10 cellular contexts compared by ENCODE assay signal in the genomic region with DNA sequence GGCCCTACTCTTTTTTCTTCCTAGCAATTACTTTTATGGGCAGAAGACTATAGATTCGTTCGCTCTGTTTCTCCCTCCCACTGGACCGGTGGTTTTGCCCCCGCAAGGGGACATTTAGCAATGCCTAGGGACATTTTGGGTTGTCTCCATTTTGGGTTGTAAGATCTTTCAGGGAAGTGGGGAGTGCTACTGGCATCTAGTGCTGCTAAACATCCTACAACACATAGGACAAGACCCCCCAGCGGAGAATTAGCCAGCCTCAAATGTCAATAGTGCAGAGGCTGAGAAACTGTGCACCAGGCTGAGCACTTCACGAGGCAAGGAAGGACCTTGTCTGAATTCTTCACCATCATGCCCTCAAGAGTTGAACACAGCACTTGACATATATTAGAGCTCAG. TPM values are rescaled to one million over a fixed set of nuclear protein-coding genes. Genes with fewer than 3 reads are reported as not detected.
DNase-seq lines count a peak whose midpoint lies in the region; ATAC-seq, FAIRE-seq and TF ChIP-seq lines count a peak whose summit lies in the region.
"Had no signal": no experiment of that assay in that cellular context is flagged by ENCODE, and none has a peak within 500 bp of the region (broad histone marks: within the 10 kb centered on the region; RNA-seq: fewer than 3 reads in every experiment).

No MANE protein-coding gene starts in this region.

- H3K9ac ChIP-seq in HUES6 (ENCODE audit: low read length) = peak overlapping the region; percentile 95
- H3K9ac ChIP-seq in GM12878 (ENCODE audit: control insufficient read depth, insufficient read depth, low read length) = no peak overlapping the region; the same call in 1 of the 2 replicates

- no peak for DNase-seq in GM12878 (ENCODE audit: low read depth, low spot score)
- DNase-seq in lower lobe of right lung = no peak
- DNase-seq in substantia nigra (lab: John Stamatoyannopoulos, UW) = peak in 1 of 49 donors; percentile 24
- DNase-seq in NCI-H446 treated with DMSO at 0.1 percent for 48 hours (lab: John Stamatoyannopoulos, UW) = no peak
- DNase-seq in HT-29 (ENCODE audit: low spot score) = no peak
- DNase-seq in SW 1271 (lab: John Stamatoyannopoulos, UW) = no peak
- DNase-seq: activated gamma-delta T cell treated with Interleukin-2 at 50 U/mL for 16 hours; stimulated activated CD4-positive, alpha-beta T cell treated with anti-CD3 and anti-CD28 coated beads, Interleukin-4, amount 100 ng/mL, for 4 hours had no signal

- in situ Hi-C loops in GM12878 (cut with MboI) = no loop called here

- no peak for ATAC-seq in GM12878
- ATAC-seq in lower lobe of right lung = no peak
- no peak for ATAC-seq in GM19467 (IDR thresholded peaks at IDR 0.05; ENCODE audit: unreplicated experiment)

- BruUV-seq in GM12878 (replicated peaks; lab: Mats Ljungman, UMichigan) = no TSS peak

- no peaks in the 10 kb centered on the region for H4K20me1 ChIP-seq in GM12878 (ENCODE audit: control insufficient read depth, insufficient read depth)

- POLR2A ChIA-PET in GM12878 (lab: Charles Lee) = interaction anchor here (0.9 to 1.7 kb wide), 3 partner anchors 14 to 87 kb away, joined by 3 to 6 read pairs (median 4); no protein-coding TSS in a partner anchor

- no peak for TF ChIP-seq POLR2A in GM12878 (IDR thresholded peaks at IDR 0.05; ENCODE audit: low read depth, low read length)

- no peak overlapping the region for H3K4me2 ChIP-seq in GM12878 (ENCODE audit: control insufficient read depth, insufficient read depth)

- H3K27me3 ChIP-seq in HUES6 (ENCODE audit: control insufficient read depth, insufficient read depth, low read length) = no peaks in the 10 kb centered on the region
- H3K27me3 ChIP-seq in GM12878 (replicated peaks in 1 of 2; ENCODE audit: control insufficient read depth in 2 of 2, insufficient read depth in 2 of 2, low read length in 1 of 2) = no peaks in the 10 kb centered on the region
- no peaks in the 10 kb centered on the region for H3K27me3 ChIP-seq in lower lobe of right lung (ENCODE audit: low read depth)

- TF ChIP-seq RAD21 in GM12878 (IDR thresholded peaks at IDR 0.05; ENCODE audit: insufficient read depth, low read depth, low read length) = no peak

- no peak for TF ChIP-seq EP300 in GM12878 (IDR thresholded peaks at IDR 0.05; ENCODE audit: borderline replicate concordance in 1 of 2, control insufficient read depth in 1 of 2, low read depth in 2 of 2, low read length in 2 of 2)

- intact Hi-C loops in GM12878 (cut with micrococcal nuclease; ENCODE audit: unreplicated experiment) = no loop called here
- intact Hi-C loops in lower lobe of right lung (cut with DNase I) = no loop called here

- H3K79me2 ChIP-seq in GM12878 (ENCODE audit: control insufficient read depth, insufficient read depth, low read length) = peaks cover 11% of the 10 kb centered on the region

- H3K4me1 ChIP-seq in HUES6 (ENCODE audit: control insufficient read depth, insufficient read depth, low read length) (peaks cover 66% of the 10 kb centered on the region), GM12878 (ENCODE audit: control insufficient read depth, insufficient read depth, low read length) (peaks cover 43% of the 10 kb centered on the region), lower lobe of right lung (peaks cover 67% of the 10 kb centered on the region)

- 91% methylated on average over 6 of the region's 6 CpGs for WGBS in GM12878 (ENCODE audit: insufficient coverage, insufficient replicate concordance, low lambda C conversion rate, missing lambda C conversion rate)

- H3K36me3 ChIP-seq in HUES6 (ENCODE audit: control insufficient read depth, insufficient read depth, low read length) = peaks cover 9% of the 10 kb centered on the region; the same call in 1 of the 2 replicates
- H3K36me3 ChIP-seq in GM12878 (ENCODE audit: control insufficient read depth in 2 of 2, insufficient read depth in 2 of 2, low read length in 1 of 2) = no peaks in the 10 kb centered on the region
- no peaks in the 10 kb centered on the region for H3K36me3 ChIP-seq in lower lobe of right lung

- RAD21 ChIA-PET in GM12878 (lab: Charles Lee; ENCODE audit: unreplicated experiment) = interaction anchor here (0.7 to 3.1 kb wide), 3 partner anchors 12 to 22 kb away, joined by 5 to 20 read pairs (median 16); no protein-coding TSS in a partner anchor

- H2AFZ ChIP-seq in GM12878 (ENCODE audit: control insufficient read depth, low read depth, low read length) = peak overlapping the region; percentile 98

- H3K9me3 ChIP-seq in HUES6 (ENCODE audit: control insufficient read depth, insufficient read depth, low read depth, low read length) = no peaks in the 10 kb centered on the region
- no peaks in the 10 kb centered on the region for H3K9me3 ChIP-seq in GM12878 (replicated peaks; ENCODE audit: control insufficient read depth, insufficient read depth, low read length)
- H3K9me3 ChIP-seq in lower lobe of right lung = no peaks in the 10 kb centered on the region

- H3K4me3 ChIP-seq in HUES6 (ENCODE audit: low read depth, low read length) (peak overlapping the region; percentile 4; the same call in 1 of the 2 replicates), GM12878 (no peak overlapping the region), lower lobe of right lung (peak overlapping the region; percentile 28)

- TF ChIP-seq CTCF in GM12878 (IDR thresholded peaks at IDR 0.05 in 2 of 3, conservative IDR thresholded peaks at IDR 0.05 in 1 of 3; ENCODE audit: control insufficient read depth in 2 of 3, extremely low read depth in 1 of 3, insufficient read depth in 1 of 3, low read depth in 3 of 3, low read length in 3 of 3) (no peak), lower lobe of right lung (IDR thresholded peaks at IDR 0.05) (no peak)

- no peak for FAIRE-seq in GM12878 (lab: Jason Lieb, UNC)

- SMC1A ChIA-PET in GM12878 (lab: Charles Lee; ENCODE audit: uncharacterized antibody, unreplicated experiment) = interaction anchor here (0.6 to 4.5 kb wide), 5 partner anchors 11 to 117 kb away, joined by 3 to 51 read pairs (median 15); no protein-coding TSS in a partner anchor

- CTCF ChIA-PET in GM12878 (lab: Yijun Ruan, JAX) = interaction anchor here (0.6 to 13.0 kb wide), 4 partner anchors 12 to 302 kb away, joined by 3 to 129 read pairs (median 26); no protein-coding TSS in a partner anchor

- peak overlapping the region; percentile 80; the same call in 1 of the 2 replicates for H3K27ac ChIP-seq in HUES6 (ENCODE audit: low read depth, low read length)
- H3K27ac ChIP-seq in GM12878 (ENCODE audit: control insufficient read depth, insufficient read depth) = no peak overlapping the region
- H3K27ac ChIP-seq in lower lobe of right lung = peak overlapping the region; percentile 99
- peak overlapping the region; percentile 100 for H3K27ac ChIP-seq in substantia nigra (ENCODE audit: low read depth, low read length, poor library complexity, severe bottlenecking)

TF ChIP-seq in GM12878, 131 proteins besides CTCF, POLR2A, EP300 and RAD21:
- TF ChIP-seq SKIL (IDR thresholded peaks at IDR 0.05; ENCODE audit: low read depth, poor library complexity, severe bottlenecking) = no peak

RNA-seq across cellular contexts. Expression of gene ZMYND8, which starts 4.8 kb away (rescaled TPM):
- 207 and 208 TPM in 2 replicates for total RNA-seq in GM12878 (2013; cell fraction: nucleolus; rRNA removed)
- total RNA-seq in GM12878 (2014; rRNA removed) (17.8 and 18.5 TPM in 2 replicates), GM12878 (2014; rRNA removed; fragmentation: Illumina TruSeq; extraction: Trizol) (24.1 and 24.2 TPM in 2 replicates), GM12878 (2021) (42.1 and 54.8 TPM in 2 replicates), lower lobe of right lung (57.6 TPM)
- 9.9 TPM for polyA plus RNA-seq in GM12878 (2011; ENCODE audit: low read depth)
- polyA plus RNA-seq in GM12878 (2011; rRNA removed) (26.6 and 34.3 TPM in 2 replicates), GM12878 (2014; fragmentation: Illumina TruSeq; extraction: Trizol) (27.1 and 27.9 TPM in 2 replicates), GM12878 (2014; fragmentation: Nextera tagmentation; extraction: Ambion mirVana) (10 to 100 TPM; 12.9 to 18.4 TPM), GM12878 (2014; rRNA removed) (21.7 and 22.7 TPM in 2 replicates), GM12878 (2016; fragmentation: Nextera tagmentation; extraction: Ambion mirVana) (10 to 100 TPM; 22.1 to 25.0 TPM)
- polyA plus RNA-seq in GM12878 (2011; cell fraction: cytosol; rRNA removed) = 21.0 and 23.6 TPM in 2 replicates
- polyA plus RNA-seq in GM12878 (2011; cell fraction: nucleus; rRNA removed) = 69.7 and 78.1 TPM in 2 replicates
- polyA plus RNA-seq in GM12878 (2012) = 16.4 and 22.5 TPM in 2 replicates
- polyA minus RNA-seq in GM12878 (2011; rRNA and poly(A)+ RNA removed) = 49.9 and 55.7 TPM in 2 replicates
- polyA minus RNA-seq in GM12878 (2011; cell fraction: cytosol; rRNA and poly(A)+ RNA removed) = 18.0 and 20.2 TPM in 2 replicates
- 45.5 and 61.3 TPM in 2 replicates for polyA minus RNA-seq in GM12878 (2011; cell fraction: nucleus; rRNA and poly(A)+ RNA removed)
- total RNA-seq in HT-29 (2014; rRNA removed; shearing (Covaris generic)) = 30.9 and 35.6 TPM in 2 replicates
